In the genomic region with DNA sequence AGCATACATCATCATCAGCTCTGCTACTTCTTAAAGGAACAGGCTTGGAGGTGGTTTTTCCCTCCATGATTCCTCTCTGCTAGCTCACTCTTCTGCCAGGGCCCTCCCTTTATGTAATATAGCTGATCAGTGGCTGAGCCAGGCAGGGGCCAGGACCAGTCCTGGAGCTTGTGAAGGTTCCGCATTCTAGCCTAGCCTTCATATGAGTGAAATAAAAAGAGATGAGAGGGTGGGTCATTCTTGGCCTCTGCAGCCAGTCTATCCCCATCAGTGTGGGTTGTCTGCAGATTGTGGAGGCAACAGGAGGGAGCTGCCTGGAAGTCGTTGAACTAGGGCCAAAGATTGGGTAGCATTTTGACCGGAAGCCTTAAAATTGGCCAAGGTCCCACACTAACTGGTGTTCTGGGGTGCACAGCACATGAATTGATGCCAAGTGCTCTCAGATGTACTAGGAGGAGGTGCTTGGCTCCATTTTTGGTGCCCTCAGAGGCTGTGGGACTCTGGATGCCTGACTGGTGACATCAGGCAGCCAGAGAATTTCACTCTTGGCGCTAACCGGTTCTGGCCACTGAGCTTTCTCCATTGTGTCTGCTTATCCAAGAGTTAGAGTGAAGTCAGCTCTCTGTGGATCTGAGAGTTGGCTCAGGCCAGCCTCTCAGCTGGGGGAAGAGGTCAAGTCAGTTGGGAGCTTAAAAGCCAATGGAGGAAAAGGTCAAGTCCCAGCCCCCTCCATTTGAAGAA, we compare ENCODE assay signal across 8 cellular contexts.
DNase-seq lines count a peak whose midpoint lies in the region; ATAC-seq, FAIRE-seq and TF ChIP-seq lines count a peak whose summit lies in the region.
"Not testable (repeated sequence)": the region's sequence is repeated elsewhere in the genome, so short reads cannot be mapped to it uniquely, and the experiment has no call there.

No MANE protein-coding gene starts in this region.

- peak overlapping the region; percentile 42 to 84 for H3K27ac ChIP-seq in coronary artery
- peak overlapping the region in 2 of 4 donors; percentile 37 to 54 for H3K27ac ChIP-seq in gastroesophageal sphincter
- peak overlapping the region; percentile 21 to 65 for H3K27ac ChIP-seq in right atrium auricular region
- H3K27ac ChIP-seq in gastrocnemius medialis = not testable (repeated sequence)

- not testable (repeated sequence) for H3K4me3 ChIP-seq in coronary artery, gastroesophageal sphincter, right atrium auricular region, mucosa of descending colon, gastrocnemius medialis

- not testable (repeated sequence) for H3K27me3 ChIP-seq in gastroesophageal sphincter, right atrium auricular region, gastrocnemius medialis

- FAIRE-seq in H54 (lab: Jason Lieb, UNC) = peak; percentile 80
- peak; percentile 70 for FAIRE-seq in urothelium cell line (lab: Jason Lieb, UNC)

- not testable (repeated sequence) for H3K4me1 ChIP-seq in gastroesophageal sphincter; right atrium auricular region; mucosa of descending colon (ENCODE audit: low read depth); gastrocnemius medialis

- TF ChIP-seq EP300 in gastroesophageal sphincter (IDR thresholded peaks at IDR 0.05) = not testable (repeated sequence)

- no CpG with 5 or more reads among the region's 5 CpGs for WGBS in gastroesophageal sphincter (ENCODE audit: low coverage in 1 of 2), 2 donors

- ATAC-seq in SK-N-SH treated with all-trans-retinoic acid at 6 μM for 48 hours = peak; percentile 97
- peak; percentile 91 for ATAC-seq in gastroesophageal sphincter
- ATAC-seq in mucosa of descending colon = peak; percentile 61
- ATAC-seq in gastrocnemius medialis = peak; percentile 66 to 73

- not testable (repeated sequence) for TF ChIP-seq POLR2A in H54 (IDR thresholded peaks at IDR 0.05; ENCODE audit: low read depth, low read length); gastroesophageal sphincter (IDR thresholded peaks at IDR 0.05); gastrocnemius medialis (IDR thresholded peaks at IDR 0.05)

- DNase-seq in H54 (ENCODE audit: insufficient read length, low spot score); coronary artery (ENCODE audit: low spot score); right atrium auricular region (ENCODE audit: low spot score); mucosa of descending colon; gastrocnemius medialis; urothelium cell line (ENCODE audit: low spot score): not testable (repeated sequence)

- H3K36me3 ChIP-seq in gastroesophageal sphincter; right atrium auricular region; mucosa of descending colon (ENCODE audit: low read depth); gastrocnemius medialis: not testable (repeated sequence)

- not testable (repeated sequence) for TF ChIP-seq CTCF in coronary artery (IDR thresholded peaks at IDR 0.05); gastroesophageal sphincter (IDR thresholded peaks at IDR 0.05); right atrium auricular region (IDR thresholded peaks at IDR 0.05); mucosa of descending colon (IDR thresholded peaks at IDR 0.05); gastrocnemius medialis (IDR thresholded peaks at IDR 0.05 in 4 of 5, conservative IDR thresholded peaks at IDR 0.05 in 1 of 5)

- in situ Hi-C loops in gastrocnemius medialis (cut with MboI; ENCODE audit: low sequenced_read_pairs in 4 of 4) = not testable (repeated sequence)

- H3K9me3 ChIP-seq in gastroesophageal sphincter, right atrium auricular region, mucosa of descending colon, gastrocnemius medialis: not testable (repeated sequence)

- intact Hi-C loops in mucosa of descending colon (cut with DNase I, micrococcal nuclease); gastrocnemius medialis (cut with DNase I; ENCODE audit: low total_unique reads): not testable (repeated sequence)
